ENCODE assay signal across 16 cellular contexts in the genomic region with DNA sequence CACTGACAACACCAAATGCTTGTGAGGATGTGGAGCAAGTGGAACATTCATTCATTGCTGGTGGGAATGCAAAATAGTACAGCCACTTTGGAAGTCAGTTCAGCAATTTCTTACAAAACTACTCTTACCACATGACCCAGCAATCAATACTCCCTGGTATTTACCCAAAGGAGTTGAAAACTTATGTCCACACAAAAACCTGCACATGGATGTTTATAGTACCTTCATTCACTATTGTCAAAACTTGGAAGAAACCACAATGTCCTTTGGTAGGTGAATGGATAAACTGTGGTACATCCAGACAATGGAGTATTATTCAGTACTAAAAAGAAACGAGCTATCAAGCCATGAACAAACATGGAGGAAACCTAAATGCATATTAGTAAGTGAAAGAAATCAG.
"Had no signal": no experiment of that assay in that cellular context is flagged by ENCODE, and none has a peak within 500 bp of the region (broad histone marks: within the 10 kb centered on the region; RNA-seq: fewer than 3 reads in every experiment).

No MANE protein-coding gene starts in this region.

- H3K4me3 Mint-ChIP-seq: activated CD4-positive, alpha-beta T cell treated with anti-CD3 and anti-CD28 coated beads, Interleukin-2, amount 10 ng/mL, durations not matched to agents 24 days and 14 days; activated naive CD8-positive, alpha-beta T cell treated with anti-CD3 and anti-CD28 coated beads, Interleukin-2, amount 10 ng/mL, durations not matched to agents 7 days and 5 days; activated T-helper 1 cell treated with anti-CD3 and anti-CD28 coated beads, Interleukin-12 subunit alpha, Interleukin-12 subunit beta, Interleukin-2, Interleukin-4 antibody, amounts not matched to agents 30 ng/mL and 10 ng/mL and 1 ng/mL, durations not matched to agents 14 hours and 24 hours and 36 hours; T-helper 1 cell treated with Interleukin-12 subunit alpha and Interleukin-12 subunit beta and Interleukin-4 antibody, amounts not matched to agents 30 μg/mL and 1 μg/mL, for 36 hours had no signal

- H3K27me3 Mint-ChIP-seq: activated CD4-positive, alpha-beta T cell treated with anti-CD3 and anti-CD28 coated beads, Interleukin-2, amount 10 ng/mL, durations not matched to agents 24 days and 14 days; activated naive CD8-positive, alpha-beta T cell treated with anti-CD3 and anti-CD28 coated beads, Interleukin-2, amount 10 ng/mL, durations not matched to agents 7 days and 5 days had no signal

- H3K9me3 Mint-ChIP-seq: activated CD4-positive, alpha-beta T cell treated with anti-CD3 and anti-CD28 coated beads, Interleukin-2, amount 10 ng/mL, durations not matched to agents 24 days and 14 days; activated naive CD8-positive, alpha-beta T cell treated with anti-CD3 and anti-CD28 coated beads, Interleukin-2, amount 10 ng/mL, durations not matched to agents 7 days and 5 days; activated T-helper 1 cell treated with anti-CD3 and anti-CD28 coated beads, Interleukin-12 subunit alpha, Interleukin-12 subunit beta, Interleukin-2, Interleukin-4 antibody, amounts not matched to agents 30 ng/mL and 10 ng/mL and 1 ng/mL, durations not matched to agents 14 hours and 24 hours and 36 hours; T-helper 1 cell treated with Interleukin-12 subunit alpha and Interleukin-12 subunit beta and Interleukin-4 antibody, amounts not matched to agents 30 μg/mL and 1 μg/mL, for 36 hours had no signal

- H3K27ac Mint-ChIP-seq: activated CD4-positive, alpha-beta T cell treated with anti-CD3 and anti-CD28 coated beads, Interleukin-2, amount 10 ng/mL, durations not matched to agents 24 days and 14 days; activated naive CD8-positive, alpha-beta T cell treated with anti-CD3 and anti-CD28 coated beads, Interleukin-2, amount 10 ng/mL, durations not matched to agents 7 days and 5 days had no signal

- ATAC-seq: gastroesophageal sphincter, right cardiac atrium had no signal

- DNase-seq: activated CD4-positive, alpha-beta T cell treated with anti-CD3 and anti-CD28 coated beads, Interleukin-2, amount 10 ng/mL, durations not matched to agents 24 days and 14 days; activated CD4-positive, CD25-positive, alpha-beta regulatory T cell; activated CD8-positive, alpha-beta memory T cell treated with anti-CD3 and anti-CD28 coated beads, Interleukin-2, amount 50 U/mL, for 48 hours; activated gamma-delta T cell treated with Interleukin-2 at 50 U/mL for 16 hours; activated naive CD8-positive, alpha-beta T cell treated with anti-CD3 and anti-CD28 coated beads, Interleukin-2, amount 10 ng/mL, durations not matched to agents 7 days and 5 days; amygdala; cortex of kidney; head of caudate nucleus; hypothalamus; nucleus accumbens; right cardiac atrium; stimulated activated CD4-positive, alpha-beta T cell treated with anti-CD3 and anti-CD28 coated beads, Interleukin-4, amount 100 ng/mL, for 4 hours; transverse colon had no signal
